Comparison of ENCODE assay signal across 14 cellular contexts in genomic region chr1:245704765-245705164, GRCh38.
DNase-seq lines count a peak whose midpoint lies in the region; FAIRE-seq and TF ChIP-seq lines count a peak whose summit lies in the region.
"Had no signal": no experiment of that assay in that cellular context is flagged by ENCODE, and none has a peak within 500 bp of the region (broad histone marks: within the 10 kb centered on the region; RNA-seq: fewer than 3 reads in every experiment).

No MANE protein-coding gene starts in this region.

- H3K9me3 Mint-ChIP-seq in astrocyte (ENCODE audit: unreplicated experiment) (peaks cover 3% of the 10 kb centered on the region), immature natural killer cell (no peaks in the 10 kb centered on the region)
- H3K9me3 Mint-ChIP-seq: naive B cell had no signal

- H3K9ac ChIP-seq in BLaER1 (no peak overlapping the region), astrocyte (ENCODE audit: low read length) (no peak overlapping the region)

- TF ChIP-seq CTCF in astrocyte (IDR thresholded peaks at IDR 0.05; ENCODE audit: insufficient read depth, low read depth, low read length) (no peak), transverse colon (IDR thresholded peaks at IDR 0.05) (no peak), esophagus muscularis mucosa (IDR thresholded peaks at IDR 0.05) (no peak)

- no peaks in the 10 kb centered on the region for H4K20me1 ChIP-seq in BLaER1
- H4K20me1 ChIP-seq in astrocyte (ENCODE audit: insufficient read depth, low read length) = no peaks in the 10 kb centered on the region

- peak; percentile 26 for DNase-seq in HS-5 (ENCODE audit: low read depth)
- peak; percentile 70 for DNase-seq in astrocyte (ENCODE audit: low read depth)
- peak; percentile 62 for DNase-seq in glomerular visceral epithelial cell (ENCODE audit: extremely low spot score)
- no peak for DNase-seq in transverse colon
- no peak for DNase-seq in esophagus muscularis mucosa (ENCODE audit: extremely low spot score)
- DNase-seq in immature natural killer cell = no peak
- no peak for DNase-seq in HAP-1 (ENCODE audit: low spot score in 2 of 2)
- DNase-seq: activated CD8-positive, alpha-beta memory T cell treated with anti-CD3 and anti-CD28 coated beads, Interleukin-2, amount 50 U/mL, for 48 hours; activated naive CD4-positive, alpha-beta T cell; naive B cell; stimulated activated CD4-positive, alpha-beta T cell treated with anti-CD3 and anti-CD28 coated beads, Interleukin-15, amount 100 ng/mL, for 24 hours; stomach; T-helper 2 cell had no signal

- H2AFZ ChIP-seq in astrocyte (ENCODE audit: low read depth, low read length) = no peak overlapping the region

- TF ChIP-seq EP300 in transverse colon (IDR thresholded peaks at IDR 0.05; ENCODE audit: low read depth) = no peak
- no peak for TF ChIP-seq EP300 in esophagus muscularis mucosa (IDR thresholded peaks at IDR 0.05)

- H3K27me3 ChIP-seq in BLaER1 (no peaks in the 10 kb centered on the region), astrocyte (ENCODE audit: insufficient read depth, low read length) (no peaks in the 10 kb centered on the region), transverse colon (no peaks in the 10 kb centered on the region), esophagus muscularis mucosa (no peaks in the 10 kb centered on the region), HAP-1 (ENCODE audit: low read depth) (no peaks in the 10 kb centered on the region)
- H3K27me3 ChIP-seq: stomach had no signal

- no peak for FAIRE-seq in astrocyte (lab: Jason Lieb, UNC)

- no peaks in the 10 kb centered on the region for H3K27me3 Mint-ChIP-seq in astrocyte (ENCODE audit: low read depth, unreplicated experiment)
- peaks cover 2 to 5% (median 4%) of the 10 kb centered on the region in 3 donors for H3K27me3 Mint-ChIP-seq in immature natural killer cell (ENCODE audit: low read depth in 3 of 3)
- H3K27me3 Mint-ChIP-seq: naive B cell had no signal

- H3K4me3 Mint-ChIP-seq in astrocyte (ENCODE audit: unreplicated experiment) = no peak overlapping the region
- no peak overlapping the region for H3K4me3 Mint-ChIP-seq in immature natural killer cell
- H3K4me3 Mint-ChIP-seq: naive B cell had no signal

- H3K4me1 Mint-ChIP-seq in astrocyte (ENCODE audit: low read depth, unreplicated experiment) = peaks cover 4% of the 10 kb centered on the region
- H3K4me1 Mint-ChIP-seq in immature natural killer cell = peaks cover 0 to 2% of the 10 kb centered on the region in 2 donors

- TF ChIP-seq POLR2A in transverse colon (IDR thresholded peaks at IDR 0.05) (no peak), esophagus muscularis mucosa (IDR thresholded peaks at IDR 0.05; ENCODE audit: low read depth) (no peak)

- no peaks in the 10 kb centered on the region for H3K79me2 ChIP-seq in astrocyte (ENCODE audit: insufficient read depth, low read length)

- WGBS in transverse colon (ENCODE audit: low coverage in 1 of 2), 2 donors = 82 to 85% methylated on average over 6 to 7 of the region's 7 CpGs
- whole genome bisulfite sequencing in esophagus muscularis mucosa = 85% methylated on average over 7 of the region's 7 CpGs

- intact Hi-C loops in transverse colon (cut with DNase I; ENCODE audit: low total_unique reads) = no loop called here
- intact Hi-C loops in esophagus muscularis mucosa (cut with DNase I) = no loop called here

- H3K9me3 ChIP-seq in BLaER1 (no peaks in the 10 kb centered on the region), astrocyte (ENCODE audit: insufficient read depth, low read depth, low read length) (no peaks in the 10 kb centered on the region), transverse colon (no peaks in the 10 kb centered on the region), esophagus muscularis mucosa (no peaks in the 10 kb centered on the region), HAP-1 (no peaks in the 10 kb centered on the region)
- H3K9me3 ChIP-seq: stomach had no signal

- no peak overlapping the region for H3K27ac Mint-ChIP-seq in astrocyte (ENCODE audit: unreplicated experiment)
- peak overlapping the region in 1 of 6 donors; percentile 19 for H3K27ac Mint-ChIP-seq in immature natural killer cell
- H3K27ac Mint-ChIP-seq: naive B cell had no signal

- H3K4me2 ChIP-seq in BLaER1 = peak overlapping the region; percentile 38
- peak overlapping the region; percentile 51 for H3K4me2 ChIP-seq in astrocyte (ENCODE audit: low read length)

- in situ Hi-C loops in transverse colon (cut with MboI; ENCODE audit: low pct_ligation_motif_present in 1 of 4, low pct_unique_long_range_greater_than_20kb in 1 of 4, low sequenced_read_pairs in 3 of 4) (no loop called here), HAP-1 (cut with MboI; ENCODE audit: low sequenced_read_pairs) (no loop called here)

- H3K27ac ChIP-seq in BLaER1 (no peak overlapping the region), astrocyte (ENCODE audit: low read depth, low read length) (no peak overlapping the region), transverse colon (no peak overlapping the region), esophagus muscularis mucosa (replicated peaks in 1 of 4) (no peak overlapping the region)
- H3K27ac ChIP-seq: stomach had no signal

- H3K36me3 ChIP-seq in BLaER1 (no peaks in the 10 kb centered on the region), astrocyte (ENCODE audit: insufficient read depth, low read length) (peaks cover 3% of the 10 kb centered on the region), transverse colon (no peaks in the 10 kb centered on the region), esophagus muscularis mucosa (no peaks in the 10 kb centered on the region), HAP-1 (replicated peaks) (no peaks in the 10 kb centered on the region)
- H3K36me3 ChIP-seq: stomach had no signal

- H3K36me3 Mint-ChIP-seq in astrocyte (ENCODE audit: low read depth, unreplicated experiment) (peaks cover 34% of the 10 kb centered on the region), immature natural killer cell (no peaks in the 10 kb centered on the region)
- H3K36me3 Mint-ChIP-seq: naive B cell had no signal

- H3K4me3 ChIP-seq in BLaER1 (no peak overlapping the region), astrocyte (ENCODE audit: insufficient read depth, low read depth, low read length) (no peak overlapping the region), transverse colon (no peak overlapping the region), esophagus muscularis mucosa (no peak overlapping the region), HAP-1 (no peak overlapping the region)
- H3K4me3 ChIP-seq: stomach had no signal

- H3K4me1 ChIP-seq in BLaER1 = peaks cover 25% of the 10 kb centered on the region
- H3K4me1 ChIP-seq in astrocyte (ENCODE audit: insufficient read depth, low read length) = peaks cover 10% of the 10 kb centered on the region
- H3K4me1 ChIP-seq in transverse colon = no peaks in the 10 kb centered on the region
- H3K4me1 ChIP-seq in esophagus muscularis mucosa = no peaks in the 10 kb centered on the region
- H3K4me1 ChIP-seq in HAP-1 = no peaks in the 10 kb centered on the region
- H3K4me1 ChIP-seq: stomach had no signal

Comparison
In these comparisons a context has a peak if more than half of its experiments do, and no peak if none do; other contexts are left out.
1. DNase-seq: peak in HS-5 (single experiment), astrocyte (single experiment) and glomerular visceral epithelial cell (single experiment); none in transverse colon (single experiment), esophagus muscularis mucosa (single experiment), immature natural killer cell (0 of 3) and HAP-1 (0 of 2).